ENCODE assay signal across 1 cellular context in the genomic region with DNA sequence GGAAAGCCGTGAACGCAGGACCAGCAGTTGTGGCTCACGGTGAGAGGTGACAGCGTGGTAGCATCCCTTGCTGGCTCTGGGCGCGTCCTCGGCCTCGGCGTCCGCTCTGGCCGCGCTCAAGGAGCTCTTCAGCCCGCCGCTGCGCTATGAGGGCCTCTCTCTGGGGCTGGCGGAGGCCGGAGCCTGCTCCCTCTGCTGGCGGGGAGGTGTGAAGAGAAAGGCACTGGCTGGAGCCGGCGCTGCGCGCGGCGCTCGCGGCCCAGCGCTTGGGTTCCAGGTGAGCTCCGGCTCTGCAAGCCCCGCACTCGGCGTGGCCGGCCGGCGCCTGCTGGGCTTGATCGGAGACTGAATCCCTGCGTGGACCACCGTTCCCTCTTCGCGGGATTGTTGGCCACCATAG.
TF ChIP-seq lines count a peak whose summit lies in the region.

No MANE protein-coding gene starts in this region.

TF ChIP-seq in H1, 55 proteins besides CTCF, POLR2A, EP300 and RAD21:
- TF ChIP-seq TBP (IDR thresholded peaks at IDR 0.05; ENCODE audit: low read depth, low read length) (peak; percentile 59; the same call in 1 of the 2 replicates), GABPA (IDR thresholded peaks at IDR 0.05; ENCODE audit: borderline replicate concordance, insufficient read depth, low read length) (peak; percentile 68; the same call in 1 of the 2 replicates), E2F6 (IDR thresholded peaks at IDR 0.05) (peak; percentile 45; the same call in 1 of the 2 replicates), RFX5 (IDR thresholded peaks at IDR 0.05; ENCODE audit: borderline replicate concordance, low read depth, low read length) (no peak), POLR2AphosphoS5 (IDR thresholded peaks at IDR 0.05; ENCODE audit: low read depth, low read length) (no peak), EGR1 (IDR thresholded peaks at IDR 0.05; ENCODE audit: borderline replicate concordance, low read depth, low read length) (0 out of 2 replicates have a peak, but pooled peaks have one; percentile 16)
- TF ChIP-seq, protein P1, sequence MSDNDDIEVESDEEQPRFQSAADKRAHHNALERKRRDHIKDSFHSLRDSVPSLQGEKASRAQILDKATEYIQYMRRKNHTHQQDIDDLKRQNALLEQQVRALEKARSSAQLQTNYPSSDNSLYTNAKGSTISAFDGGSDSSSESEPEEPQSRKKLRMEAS (IDR thresholded peaks at IDR 0.05): peak; percentile 41; the same call in 1 of the 2 replicates
